In genomic region chr14:93113678-93114067, GRCh38 we compare ENCODE assay signal across 9 cellular contexts. TPM values are rescaled to one million over a fixed set of nuclear protein-coding genes. Genes with fewer than 3 reads are reported as not detected.
DNase-seq lines count a peak whose midpoint lies in the region; ATAC-seq and TF ChIP-seq lines count a peak whose summit lies in the region.
"Had no signal": no experiment of that assay in that cellular context is flagged by ENCODE, and none has a peak within 500 bp of the region (broad histone marks: within the 10 kb centered on the region; RNA-seq: fewer than 3 reads in every experiment).

No MANE protein-coding gene starts in this region.

- peaks cover 0 to 32% (median 14%) of the 10 kb centered on the region in 4 donors for H3K4me1 ChIP-seq in Peyer's patch
- peaks cover 0 to 63% (median 40%) of the 10 kb centered on the region in 4 donors for H3K4me1 ChIP-seq in sigmoid colon

- no peak for TF ChIP-seq EP300 in sigmoid colon (IDR thresholded peaks at IDR 0.05)

- no peaks in the 10 kb centered on the region for H3K9me3 ChIP-seq in Peyer's patch
- H3K9me3 ChIP-seq in sigmoid colon = no peaks in the 10 kb centered on the region
- H3K9me3 ChIP-seq: mucosa of descending colon had no signal

- intact Hi-C loops in sigmoid colon (cut with DNase I) = loop anchor here (2.0 to 5.0 kb wide), 4 partner anchors 19 to 151 kb away; no protein-coding TSS in a partner anchor

- ATAC-seq in GM21447 (IDR thresholded peaks at IDR 0.05; ENCODE audit: unreplicated experiment) (no peak), HG02588 (IDR thresholded peaks at IDR 0.05; ENCODE audit: unreplicated experiment) (no peak), HG03469 (IDR thresholded peaks at IDR 0.05; ENCODE audit: unreplicated experiment) (no peak), GM18868 (IDR thresholded peaks at IDR 0.05; ENCODE audit: unreplicated experiment) (no peak)

- no peaks in the 10 kb centered on the region for H3K36me3 ChIP-seq in Peyer's patch
- no peaks in the 10 kb centered on the region for H3K36me3 ChIP-seq in sigmoid colon

- DNase-seq in GM12865 (ENCODE audit: low read depth) (no peak), Peyer's patch (no peak), fibroblast of pulmonary artery (ENCODE audit: low read depth) (no peak), sigmoid colon (no peak)

- H3K27ac ChIP-seq in Peyer's patch = peak overlapping the region; percentile 98 to 100 (median 99)
- peak overlapping the region; percentile 98 to 100 (median 100) for H3K27ac ChIP-seq in sigmoid colon

- H3K4me3 ChIP-seq in GM12865 (ENCODE audit: low read depth, low read length) (peak overlapping the region; percentile 72), Peyer's patch (peak overlapping the region; percentile 49 to 95 (median 66)), fibroblast of pulmonary artery (replicated peaks; ENCODE audit: low read depth, low read length) (peak overlapping the region; percentile 67), sigmoid colon (peak overlapping the region; percentile 54 to 88 (median 77))

- H3K27me3 ChIP-seq in Peyer's patch (no peaks in the 10 kb centered on the region), sigmoid colon (no peaks in the 10 kb centered on the region)

- TF ChIP-seq POLR2A in Peyer's patch (IDR thresholded peaks at IDR 0.05) (no peak), sigmoid colon (IDR thresholded peaks at IDR 0.05) (no peak)

- WGBS in sigmoid colon, 2 donors = 40 to 65% methylated on average over 8 of the region's 8 CpGs

- TF ChIP-seq CTCF in GM12865 (IDR thresholded peaks at IDR 0.05; ENCODE audit: insufficient read depth, low read depth, low read length, missing control alignments) = no peak
- no peak for TF ChIP-seq CTCF in Peyer's patch (IDR thresholded peaks at IDR 0.05)
- TF ChIP-seq CTCF in fibroblast of pulmonary artery (IDR thresholded peaks at IDR 0.05; ENCODE audit: low read length, missing control alignments) = no peak
- no peak for TF ChIP-seq CTCF in sigmoid colon (IDR thresholded peaks at IDR 0.05)

RNA-seq across cellular contexts. Expression of gene ITPK1, which starts 2.1 kb away (rescaled TPM):
- total RNA-seq in Peyer's patch (100 to 1,000 TPM; 132 to 172 (median 157) TPM), sigmoid colon (10 to 100 TPM; 39.8 to 68.8 (median 54.3) TPM)
- polyA plus RNA-seq in sigmoid colon = 10 to 100 TPM; 55.3 to 75.4 (median 71.2) TPM
